ENCODE assay signal across 22 cellular contexts in the genomic region with DNA sequence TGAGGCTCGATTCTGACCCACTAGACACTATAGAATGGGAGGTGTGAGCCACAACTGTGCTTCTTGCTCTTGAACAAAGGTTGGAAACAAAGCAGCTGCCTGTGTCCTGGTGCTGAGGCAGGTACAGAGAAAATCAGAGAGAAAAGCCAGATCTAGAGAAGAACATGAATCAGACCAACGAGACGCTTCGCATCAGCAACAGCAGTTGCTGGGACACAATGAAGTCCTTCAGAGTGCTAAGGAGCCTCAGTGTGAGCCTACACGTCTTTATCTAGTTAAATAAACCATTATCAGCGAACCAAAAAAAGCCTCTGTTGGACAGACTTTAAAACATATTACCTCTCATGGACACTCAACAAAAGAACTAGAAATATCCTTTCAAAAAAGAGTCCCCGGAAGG.
DNase-seq lines count a peak whose midpoint lies in the region; ATAC-seq, FAIRE-seq and TF ChIP-seq lines count a peak whose summit lies in the region.
"Had no signal": no experiment of that assay in that cellular context is flagged by ENCODE, and none has a peak within 500 bp of the region (broad histone marks: within the 10 kb centered on the region; RNA-seq: fewer than 3 reads in every experiment).

No MANE protein-coding gene starts in this region.

- no peak overlapping the region for H3K4me3 Mint-ChIP-seq in endodermal cell
- H3K4me3 Mint-ChIP-seq: activated CD8-positive, alpha-beta T cell treated with anti-CD3 and anti-CD28 coated beads, Interleukin-2, amount 10 ng/mL, durations not matched to agents 7 days and 5 days; IgD-negative memory B cell; nephron had no signal

- H3K9me3 ChIP-seq in endodermal cell (ENCODE audit: control insufficient read depth, low read length) (no peaks in the 10 kb centered on the region), osteoblast (ENCODE audit: low read depth, low read length) (no peaks in the 10 kb centered on the region), HepG2 (ENCODE audit: low read length) (no peaks in the 10 kb centered on the region), Peyer's patch (no peaks in the 10 kb centered on the region)
- H3K9me3 ChIP-seq: esophagus squamous epithelium, left ventricle myocardium inferior, upper lobe of left lung had no signal

- TF ChIP-seq CTCF in endodermal cell (conservative IDR thresholded peaks at IDR 0.05) (no peak), osteoblast (IDR thresholded peaks at IDR 0.05; ENCODE audit: extremely low read depth, low read depth, low read length) (no peak), HepG2 (CRISPR knock-in tag; IDR thresholded peaks at IDR 0.05) (no peak), Peyer's patch (IDR thresholded peaks at IDR 0.05) (no peak)

- TF ChIP-seq POLR2A in HepG2 (IDR thresholded peaks at IDR 0.05; ENCODE audit: insufficient read depth in 1 of 2, low read depth in 2 of 2, low read length in 2 of 2) (no peak), Peyer's patch (IDR thresholded peaks at IDR 0.05) (no peak)

- H3K4me3 ChIP-seq in endodermal cell (ENCODE audit: low read length) (no peak overlapping the region), osteoblast (ENCODE audit: insufficient read depth, low read length) (no peak overlapping the region), H7 (ENCODE audit: insufficient read depth, low read depth, low read length) (no peak overlapping the region), HepG2 (replicated peaks in 1 of 3; ENCODE audit: insufficient read depth in 1 of 3, low read depth in 2 of 3, low read length in 3 of 3) (no peak overlapping the region), Peyer's patch (no peak overlapping the region)
- H3K4me3 ChIP-seq: esophagus squamous epithelium, left ventricle myocardium inferior, upper lobe of left lung had no signal

- peaks cover 7% of the 10 kb centered on the region for H3K4me1 Mint-ChIP-seq in endodermal cell
- H3K4me1 Mint-ChIP-seq: IgD-negative memory B cell had no signal

- ATAC-seq in HepG2, result no peak
- no peak for ATAC-seq in stimulated activated naive CD8-positive, alpha-beta T cell treated with anti-CD3 and anti-CD28 coated beads, Interleukin-15, Interleukin-2, amounts not matched to agents 100 U/mL and 50 U/mL, for 24 hours
- ATAC-seq: activated CD8-positive, alpha-beta T cell treated with anti-CD3 and anti-CD28 coated beads, Interleukin-2, amount 10 ng/mL, durations not matched to agents 7 days and 5 days; sciatic nerve had no signal

- H4K20me1 ChIP-seq in osteoblast (ENCODE audit: insufficient read depth, low read length), result no peaks in the 10 kb centered on the region
- H4K20me1 ChIP-seq in HepG2 (ENCODE audit: insufficient read depth, low read length), result no peaks in the 10 kb centered on the region

- in situ Hi-C loops in HepG2 (cut with HindIII; ENCODE audit: extremely low pct_ligation_motif_present, low pct_unique_long_range_greater_than_20kb), result no loop called here

- no peak for TF ChIP-seq RAD21 in HepG2 (CRISPR knock-in tag; IDR thresholded peaks at IDR 0.05)

- no peaks in the 10 kb centered on the region for H3K9me3 Mint-ChIP-seq in endodermal cell
- H3K9me3 Mint-ChIP-seq: IgD-negative memory B cell, nephron had no signal

- peak overlapping the region; percentile 9 for H3K27ac Mint-ChIP-seq in endodermal cell
- H3K27ac Mint-ChIP-seq: activated CD8-positive, alpha-beta T cell treated with anti-CD3 and anti-CD28 coated beads, Interleukin-2, amount 10 ng/mL, durations not matched to agents 7 days and 5 days had no signal

- BruUV-seq in HepG2 (replicated peaks; lab: Mats Ljungman, UMichigan), result no TSS peak

- H3K36me3 ChIP-seq in endodermal cell (ENCODE audit: control insufficient read depth, insufficient read depth, low read length) (peaks cover 78% of the 10 kb centered on the region), osteoblast (ENCODE audit: insufficient read depth, low read length) (no peaks in the 10 kb centered on the region), H7 (replicated peaks; ENCODE audit: control insufficient read depth, insufficient read depth, low read length) (no peaks in the 10 kb centered on the region; the same call in none of the 2 replicates), HepG2 (replicated peaks in 1 of 2; ENCODE audit: control insufficient read depth in 1 of 2, insufficient read depth in 2 of 2, low read length in 2 of 2) (peaks cover 0 to 17% of the 10 kb centered on the region in 2 experiments; a peak in 2 of 5 replicates), Peyer's patch (peaks cover 0 to 35% (median 0%) of the 10 kb centered on the region in 3 donors)

- intact Hi-C loops in HepG2 (cut with micrococcal nuclease; ENCODE audit: unreplicated experiment), result no loop called here

- H3K4me1 ChIP-seq in endodermal cell (ENCODE audit: control insufficient read depth, insufficient read depth, low read length), result no peaks in the 10 kb centered on the region
- H3K4me1 ChIP-seq in osteoblast (ENCODE audit: insufficient read depth, low read length), result peaks cover 69% of the 10 kb centered on the region
- peaks cover 7% of the 10 kb centered on the region; the same call in 1 of the 2 replicates for H3K4me1 ChIP-seq in HepG2 (ENCODE audit: insufficient read depth, low read length)
- no peaks in the 10 kb centered on the region for H3K4me1 ChIP-seq in Peyer's patch
- H3K4me1 ChIP-seq: upper lobe of left lung had no signal

- DNase-seq in Daoy (ENCODE audit: low read depth) (peak; percentile 42), RCC 7860 (ENCODE audit: low spot score) (peak; percentile 61), endodermal cell (no peak), osteoblast (ENCODE audit: insufficient read length, low spot score, missing footprints) (no peak), H7 (no peak), HepG2 (ENCODE audit: low spot score) (no peak), Peyer's patch (no peak)
- DNase-seq in stimulated activated naive CD8-positive, alpha-beta T cell treated with anti-CD3 and anti-CD28 coated beads, Interleukin-15, Interleukin-2, amounts not matched to agents 100 U/mL and 50 U/mL, for 24 hours, result no peak
- DNase-seq: activated CD8-positive, alpha-beta T cell treated with anti-CD3 and anti-CD28 coated beads, Interleukin-2, amount 10 ng/mL, durations not matched to agents 7 days and 5 days; activated naive CD4-positive, alpha-beta T cell; C1 segment of cervical spinal cord; Calu3; cortex of kidney; esophagus squamous epithelium; left ventricle myocardium inferior; NCI-H2081; stimulated activated CD8-positive, alpha-beta memory T cell treated with anti-CD3 and anti-CD28 coated beads, Interleukin-4, amount 100 ng/mL, for 48 hours; upper lobe of left lung had no signal

- TF ChIP-seq EP300 in HepG2 (IDR thresholded peaks at IDR 0.05; ENCODE audit: low read depth in 2 of 2, low read length in 2 of 2) (no peak), HepG2 (CRISPR knock-in tag; IDR thresholded peaks at IDR 0.05; ENCODE audit: borderline replicate concordance) (no peak)

- no peak overlapping the region for H2AFZ ChIP-seq in osteoblast (ENCODE audit: low read length)
- H2AFZ ChIP-seq in HepG2 (ENCODE audit: low read length), result no peak overlapping the region

- H3K79me2 ChIP-seq in osteoblast (ENCODE audit: insufficient read depth, low read length) (no peaks in the 10 kb centered on the region), HepG2 (ENCODE audit: insufficient read depth, low read length) (no peaks in the 10 kb centered on the region)

- CTCF ChIA-PET in HepG2 (lab: Yijun Ruan, JAX; ENCODE audit: low intra/inter-chr PET ratio, low total read pairs), result no interaction called here

- no peak overlapping the region for H3K9ac ChIP-seq in endodermal cell (ENCODE audit: extremely low read depth, low read length, poor library complexity, severe bottlenecking)
- H3K9ac ChIP-seq in HepG2 (ENCODE audit: insufficient read depth, low read depth, low read length), result no peak overlapping the region

- POLR2A ChIA-PET in HepG2 (lab: Yijun Ruan, JAX), result no interaction called here

- no peaks in the 10 kb centered on the region for H3K27me3 Mint-ChIP-seq in endodermal cell (ENCODE audit: insufficient read depth)
- H3K27me3 Mint-ChIP-seq: IgD-negative memory B cell had no signal

- peak overlapping the region; percentile 33 for H3K4me2 ChIP-seq in osteoblast (ENCODE audit: insufficient read depth, low read length)
- no peak overlapping the region for H3K4me2 ChIP-seq in HepG2 (ENCODE audit: low read depth, low read length)

- FAIRE-seq in RCC 7860 (lab: Jason Lieb, UNC) (no peak), HepG2 (lab: Jason Lieb, UNC) (no peak)
- FAIRE-seq: GM19239 had no signal

- H3K27ac ChIP-seq in endodermal cell (ENCODE audit: low read depth, low read length) (no peak overlapping the region), osteoblast (ENCODE audit: low read depth, low read length) (peak overlapping the region; percentile 95), HepG2 (ENCODE audit: extremely low read length, insufficient read depth, low read length) (no peak overlapping the region), Peyer's patch (no peak overlapping the region)
- H3K27ac ChIP-seq: esophagus squamous epithelium, left ventricle myocardium inferior, upper lobe of left lung had no signal

- H3K36me3 Mint-ChIP-seq in endodermal cell (ENCODE audit: low read depth), result peaks cover 34% of the 10 kb centered on the region

- 91 to 95% methylated on average over 5 to 7 of the region's 7 CpGs for whole genome bisulfite sequencing in endodermal cell (ENCODE audit: insufficient coverage in 1 of 2, insufficient read length in 1 of 2), 2 experiments
- WGBS in HepG2 (ENCODE audit: low lambda C conversion rate), result 94% methylated on average over 7 of the region's 7 CpGs

- H3K27me3 ChIP-seq in endodermal cell (ENCODE audit: control insufficient read depth, insufficient read depth, low read length, poor library complexity, severe bottlenecking), result no peaks in the 10 kb centered on the region
- no peaks in the 10 kb centered on the region for H3K27me3 ChIP-seq in osteoblast (ENCODE audit: insufficient read depth, low read length)
- H3K27me3 ChIP-seq in H7 (ENCODE audit: control insufficient read depth, insufficient read depth, low read length), result no peaks in the 10 kb centered on the region
- no peaks in the 10 kb centered on the region for H3K27me3 ChIP-seq in HepG2 (ENCODE audit: control insufficient read depth in 1 of 2, insufficient read depth in 2 of 2, low read length in 2 of 2)
- H3K27me3 ChIP-seq in Peyer's patch, result no peaks in the 10 kb centered on the region
- H3K27me3 ChIP-seq: esophagus squamous epithelium, upper lobe of left lung had no signal

TF ChIP-seq in HepG2, 621 proteins besides CTCF, POLR2A, EP300 and RAD21:
- TF ChIP-seq ZNF781 (CRISPR knock-in tag; IDR thresholded peaks at IDR 0.05; ENCODE audit: borderline replicate concordance, not compliant biosample characterization) (no peak), MAFK (conservative IDR thresholded peaks at IDR 0.05 in 1 of 2, IDR thresholded peaks at IDR 0.05 in 1 of 2; ENCODE audit: low read length in 2 of 2) (no peak), SRSF4 (IDR thresholded peaks at IDR 0.05; ENCODE audit: low read depth, low read length, poor library complexity, severe bottlenecking) (no peak), HNRNPUL1 (IDR thresholded peaks at IDR 0.05; ENCODE audit: low read depth, low read length) (no peak), ZSCAN31 (CRISPR knock-in tag; IDR thresholded peaks at IDR 0.05; ENCODE audit: low read depth) (no peak), SIX4 (CRISPR knock-in tag; IDR thresholded peaks at IDR 0.05) (no peak)

Comparison
In these comparisons a context has a peak if more than half of its experiments do, and no peak if none do; other contexts are left out.
1. DNase-seq: peak in Daoy (single experiment) and RCC 7860 (single experiment); none in endodermal cell (single experiment), osteoblast (single experiment), H7 (single experiment), HepG2 (single experiment), Peyer's patch (0 of 3) and stimulated activated naive CD8-positive, alpha-beta T cell treated with anti-CD3 and anti-CD28 coated beads, Interleukin-15, Interleukin-2, amounts not matched to agents 100 U/mL and 50 U/mL, for 24 hours (single experiment).